Comparison of ENCODE assay signal across 8 cellular contexts in genomic region chr22:21816787-21817496, GRCh38. TPM values are rescaled to one million over a fixed set of nuclear protein-coding genes. Genes with fewer than 3 reads are reported as not detected.
DNase-seq lines count a peak whose midpoint lies in the region; ATAC-seq and TF ChIP-seq lines count a peak whose summit lies in the region.

No MANE protein-coding gene starts in this region.

- H3K4me3 ChIP-seq in ACC112 (ENCODE audit: low read depth, low read length): peak overlapping the region; percentile 30; the same call in 1 of the 2 replicates
- no peak overlapping the region for H3K4me3 ChIP-seq in hepatocyte

- H3K79me2 ChIP-seq in ACC112 (ENCODE audit: control insufficient read depth, insufficient read depth, low read length, unreplicated experiment) (peaks cover 64% of the 10 kb centered on the region), hepatocyte (peaks cover 94% of the 10 kb centered on the region)

- TF ChIP-seq POLR2A in GM18505 (IDR thresholded peaks at IDR 0.05; ENCODE audit: borderline replicate concordance, extremely low read depth, insufficient read depth, insufficient read length): no peak

- H3K27ac ChIP-seq in ACC112 (ENCODE audit: low read depth, low read length) (peak overlapping the region; percentile 99), hepatocyte (peak overlapping the region; percentile 59)

- H3K4me1 ChIP-seq in ACC112 (ENCODE audit: control insufficient read depth, insufficient read depth, low read length, unreplicated experiment) (peaks cover 16% of the 10 kb centered on the region), hepatocyte (ENCODE audit: insufficient read depth) (no peaks in the 10 kb centered on the region)

- H3K9me2 ChIP-seq in hepatocyte (replicated peaks; ENCODE audit: insufficient read depth): no peaks in the 10 kb centered on the region

- H2AFZ ChIP-seq in ACC112 (ENCODE audit: low read length, unreplicated experiment) (no peak overlapping the region), hepatocyte (no peak overlapping the region)

- ATAC-seq in GM18505 (IDR thresholded peaks at IDR 0.05; ENCODE audit: unreplicated experiment): peak; percentile 70
- ATAC-seq in HG03280 (IDR thresholded peaks at IDR 0.05; ENCODE audit: unreplicated experiment): no peak

- H4K20me1 ChIP-seq in hepatocyte (ENCODE audit: insufficient read depth, poor library complexity, severe bottlenecking): peaks cover 68% of the 10 kb centered on the region

- DNase-seq in NOMO-1 treated with DMSO at 0.1 percent for 48 hours (lab: John Stamatoyannopoulos, UW; ENCODE audit: unreplicated experiment) (peak; percentile 97), amniotic stem cell (lab: John Stamatoyannopoulos, UW) (peak; percentile 84), hepatocyte (ENCODE audit: low spot score) (peak; percentile 36)
- DNase-seq in stimulated activated CD8-positive, alpha-beta memory T cell treated with anti-CD3 and anti-CD28 coated beads, Interleukin-4, amount 100 ng/mL, for 48 hours: peak; percentile 36
- DNase-seq in activated CD8-positive, alpha-beta memory T cell treated with anti-CD3 and anti-CD28 coated beads for 24 hours: no peak

- no peaks in the 10 kb centered on the region for H3K9me3 ChIP-seq in hepatocyte (ENCODE audit: low read depth)

- no peak for TF ChIP-seq CTCF in hepatocyte (IDR thresholded peaks at IDR 0.05; ENCODE audit: poor library complexity)

- H3K36me3 ChIP-seq in ACC112 (ENCODE audit: insufficient read depth, low read length) (no peaks in the 10 kb centered on the region), hepatocyte (replicated peaks; ENCODE audit: insufficient read depth, low read depth) (no peaks in the 10 kb centered on the region)

- WGBS in hepatocyte (ENCODE audit: low lambda C conversion rate, missing lambda C conversion rate): 78% methylated on average over 10 of the region's 10 CpGs

- no peak overlapping the region for H3K4me2 ChIP-seq in hepatocyte

- no peaks in the 10 kb centered on the region for H3K27me3 ChIP-seq in ACC112 (ENCODE audit: insufficient read depth, low read length)
- no peaks in the 10 kb centered on the region for H3K27me3 ChIP-seq in hepatocyte

RNA-seq across cellular contexts. Expression of gene MAPK1, which starts 50.5 kb away (rescaled TPM):
- 52.2 and 53.4 TPM in 2 replicates for total RNA-seq in hepatocyte
- 66.1 and 74.5 TPM in 2 replicates for polyA plus RNA-seq in hepatocyte
